ENCODE assay signal across 14 cellular contexts in the genomic region with DNA sequence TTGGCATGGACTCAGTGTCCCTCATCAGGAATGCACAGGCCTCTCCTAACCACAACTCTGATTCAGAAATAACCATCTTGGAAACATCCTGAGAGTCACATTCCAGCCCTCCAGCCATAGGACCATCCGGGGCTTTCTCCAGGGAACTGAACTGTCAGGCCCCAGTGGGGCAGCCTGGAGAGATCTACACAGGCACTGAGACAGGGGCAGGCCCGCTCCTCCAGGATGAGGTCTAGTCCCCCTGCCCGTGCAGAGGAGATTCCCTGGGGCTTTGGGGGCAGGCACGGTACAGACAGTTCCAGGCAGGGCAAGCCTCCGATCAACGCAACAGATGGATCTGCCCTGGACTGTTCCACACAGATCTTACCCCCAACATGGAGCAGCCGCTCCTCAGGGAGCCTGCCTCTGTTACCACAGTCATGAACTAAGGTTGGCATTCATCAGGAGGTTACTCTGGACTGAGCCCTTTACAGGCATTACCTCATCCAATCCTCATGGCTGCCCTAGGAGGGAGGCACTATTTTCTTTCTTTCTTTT. TPM values are rescaled to one million over a fixed set of nuclear protein-coding genes. Genes with fewer than 3 reads are reported as not detected.
DNase-seq lines count a peak whose midpoint lies in the region; ATAC-seq and TF ChIP-seq lines count a peak whose summit lies in the region.
"Had no signal": no experiment of that assay in that cellular context is flagged by ENCODE, and none has a peak within 500 bp of the region (broad histone marks: within the 10 kb centered on the region; RNA-seq: fewer than 3 reads in every experiment).

No MANE protein-coding gene starts in this region.

- H3K27ac ChIP-seq in upper lobe of right lung = peak overlapping the region; percentile 24
- H3K27ac ChIP-seq in naive thymus-derived CD4-positive, alpha-beta T cell (ENCODE audit: low read depth, low read length) = no peak overlapping the region
- H3K27ac ChIP-seq: cardiac muscle cell, SJSA1 had no signal

- CTCF ChIA-PET in naive thymus-derived CD4-positive, alpha-beta T cell (lab: Charles Lee) = no interaction called here

- no peak overlapping the region for H3K27ac Mint-ChIP-seq in naive thymus-derived CD4-positive, alpha-beta T cell
- H3K27ac Mint-ChIP-seq: activated T-cell treated with anti-CD3 and anti-CD28 coated beads, Interleukin-2, amount 50 U/mL, for 72 hours had no signal

- H3K4me1 Mint-ChIP-seq in naive thymus-derived CD4-positive, alpha-beta T cell = peaks cover 0 to 4% (median 0%) of the 10 kb centered on the region in 7 donors

- DNase-seq in HT1080 (ENCODE audit: low read depth) (peak; percentile 23), brain pericyte (ENCODE audit: low read depth, low spot score) (peak; percentile 26), hepatic stellate cell (ENCODE audit: low spot score) (peak; percentile 87), upper lobe of right lung (no peak), DMS79 treated with DMSO at 0.1 percent for 48 hours (lab: John Stamatoyannopoulos, UW) (no peak), NCI-H146 (lab: John Stamatoyannopoulos, UW) (no peak)
- DNase-seq in naive thymus-derived CD4-positive, alpha-beta T cell = no peak
- DNase-seq: activated CD4-positive, CD25-positive, alpha-beta regulatory T cell; activated T-cell treated with anti-CD3 and anti-CD28 coated beads, Interleukin-2, amount 50 U/mL, for 72 hours; esophagus squamous epithelium; NCI-H1092; NCI-H510A treated with DMSO at 0.1 percent for 48 hours had no signal

- H3K4me3 Mint-ChIP-seq in naive thymus-derived CD4-positive, alpha-beta T cell = no peak overlapping the region
- H3K4me3 Mint-ChIP-seq: activated T-cell treated with anti-CD3 and anti-CD28 coated beads, Interleukin-2, amount 50 U/mL, for 72 hours had no signal

- H3K27me3 ChIP-seq in upper lobe of right lung = no peaks in the 10 kb centered on the region
- H3K27me3 ChIP-seq in naive thymus-derived CD4-positive, alpha-beta T cell (ENCODE audit: control insufficient read depth in 2 of 2, insufficient read depth in 2 of 2, low read length in 2 of 2) = no peaks in the 10 kb centered on the region
- H3K27me3 ChIP-seq: cardiac muscle cell had no signal

- H3K36me3 Mint-ChIP-seq in naive thymus-derived CD4-positive, alpha-beta T cell = no peaks in the 10 kb centered on the region

- no peak overlapping the region for H3K4me3 ChIP-seq in upper lobe of right lung
- H3K4me3 ChIP-seq in naive thymus-derived CD4-positive, alpha-beta T cell (ENCODE audit: low read length) = no peak overlapping the region
- H3K4me3 ChIP-seq: cardiac muscle cell, esophagus squamous epithelium, SJSA1 had no signal

- no peaks in the 10 kb centered on the region for H3K4me1 ChIP-seq in upper lobe of right lung
- no peaks in the 10 kb centered on the region for H3K4me1 ChIP-seq in naive thymus-derived CD4-positive, alpha-beta T cell (ENCODE audit: control insufficient read depth in 2 of 2, insufficient read depth in 2 of 2, low read length in 2 of 2)
- H3K4me1 ChIP-seq: SJSA1 had no signal

- intact Hi-C loops in upper lobe of right lung (cut with DNase I) = no loop called here
- intact Hi-C loops in naive thymus-derived CD4-positive, alpha-beta T cell (cut with micrococcal nuclease) = no loop called here

- H3K27me3 Mint-ChIP-seq in naive thymus-derived CD4-positive, alpha-beta T cell = peaks cover 0 to 13% (median 7%) of the 10 kb centered on the region in 5 donors

- no peaks in the 10 kb centered on the region for H3K9me3 Mint-ChIP-seq in naive thymus-derived CD4-positive, alpha-beta T cell
- H3K9me3 Mint-ChIP-seq: activated T-cell treated with anti-CD3 and anti-CD28 coated beads, Interleukin-2, amount 50 U/mL, for 72 hours had no signal

- TF ChIP-seq CTCF in upper lobe of right lung (IDR thresholded peaks at IDR 0.05) = no peak

- H3K36me3 ChIP-seq in upper lobe of right lung = no peaks in the 10 kb centered on the region
- H3K36me3 ChIP-seq in naive thymus-derived CD4-positive, alpha-beta T cell (ENCODE audit: control insufficient read depth in 2 of 3, insufficient read depth in 3 of 3, low read length in 3 of 3) = no peaks in the 10 kb centered on the region
- H3K36me3 ChIP-seq: cardiac muscle cell, esophagus squamous epithelium, SJSA1 had no signal

- H3K9me3 ChIP-seq in upper lobe of right lung = no peaks in the 10 kb centered on the region
- no peaks in the 10 kb centered on the region for H3K9me3 ChIP-seq in naive thymus-derived CD4-positive, alpha-beta T cell (ENCODE audit: control insufficient read depth in 2 of 3, low read length in 3 of 3)
- H3K9me3 ChIP-seq: esophagus squamous epithelium, SJSA1 had no signal

- POLR2A ChIA-PET in naive thymus-derived CD4-positive, alpha-beta T cell (lab: Charles Lee) = no interaction called here

- ATAC-seq in upper lobe of right lung = no peak
- ATAC-seq in naive thymus-derived CD4-positive, alpha-beta T cell = no peak
- ATAC-seq: activated T-cell treated with anti-CD3 and anti-CD28 coated beads, Interleukin-2, amount 50 U/mL, for 72 hours had no signal

RNA-seq across cellular contexts. Expression of a gene that starts 12.0 kb away (rescaled TPM):
- total RNA-seq in HT1080 (2014; rRNA removed; shearing (Covaris generic)) = not detected in 2 replicates
- not detected in 2 replicates for polyA plus RNA-seq in HT1080 (2015; cell fraction: cytosol; rRNA removed)
- not detected in 2 replicates for polyA plus RNA-seq in HT1080 (2015; cell fraction: nucleus; rRNA removed)
- total RNA-seq in upper lobe of right lung = 25.4 TPM
- total RNA-seq in naive thymus-derived CD4-positive, alpha-beta T cell = not detected
- polyA plus RNA-seq in naive thymus-derived CD4-positive, alpha-beta T cell = not detected
- total RNA-seq: activated T-cell treated with anti-CD3 and anti-CD28 coated beads, Interleukin-2, amount 50 U/mL, for 72 hours; SJSA1 had no signal

RNA-seq across cellular contexts. Expression of a gene that starts 59.6 kb away (rescaled TPM):
- total RNA-seq in HT1080 (2014; rRNA removed; shearing (Covaris generic)) = 19.3 and 24.7 TPM in 2 replicates
- polyA plus RNA-seq in HT1080 (2015; cell fraction: cytosol; rRNA removed) = 23.2 and 23.9 TPM in 2 replicates
- polyA plus RNA-seq in HT1080 (2015; cell fraction: nucleus; rRNA removed) = 15.6 and 18.1 TPM in 2 replicates
- 42.2 TPM for total RNA-seq in upper lobe of right lung
- 10 to 100 TPM; 17.3 to 22.5 (median 19.9) TPM for total RNA-seq in naive thymus-derived CD4-positive, alpha-beta T cell
- 1 to 10 TPM; 4.7 to 6.6 TPM for polyA plus RNA-seq in naive thymus-derived CD4-positive, alpha-beta T cell

Comparison
In these comparisons a context has a peak if more than half of its experiments do, and no peak if none do; other contexts are left out.
1. DNase-seq: peak in HT1080 (single experiment), brain pericyte (single experiment) and hepatic stellate cell (single experiment); none in upper lobe of right lung (single experiment), DMS79 treated with DMSO at 0.1 percent for 48 hours (single experiment), NCI-H146 (single experiment) and naive thymus-derived CD4-positive, alpha-beta T cell (0 of 9).
2. RNA of a gene that starts 12.0 kb away (total RNA-seq): 25.4 TPM in upper lobe of right lung (single experiment); not detected in HT1080 and not detected in naive thymus-derived CD4-positive, alpha-beta T cell; every median in the first group is over 10 times any median in the second.